8 cellular contexts compared by ENCODE assay signal in genomic region chrX:39162322-39162721, GRCh38.
DNase-seq lines count a peak whose midpoint lies in the region; ATAC-seq and TF ChIP-seq lines count a peak whose summit lies in the region.

No MANE protein-coding gene starts in this region.

- H3K4me3 ChIP-seq in CD4-positive, CD25-positive, alpha-beta regulatory T cell (ENCODE audit: low read depth, low read length), result no peak overlapping the region

- no peaks in the 10 kb centered on the region for H3K9me3 Mint-ChIP-seq in CD4-positive, CD25-positive, alpha-beta regulatory T cell
- peaks cover 20% of the 10 kb centered on the region for H3K9me3 Mint-ChIP-seq in progenitor cell of endocrine pancreas (ENCODE audit: low read depth)

- H3K4me3 Mint-ChIP-seq in CD4-positive, CD25-positive, alpha-beta regulatory T cell, result peak overlapping the region; percentile 27 to 85 (median 76)
- no peak overlapping the region for H3K4me3 Mint-ChIP-seq in progenitor cell of endocrine pancreas (ENCODE audit: low read depth)

- no peaks in the 10 kb centered on the region for H3K36me3 Mint-ChIP-seq in CD4-positive, CD25-positive, alpha-beta regulatory T cell
- H3K36me3 Mint-ChIP-seq in progenitor cell of endocrine pancreas (ENCODE audit: insufficient read depth), result no peaks in the 10 kb centered on the region

- H3K27ac Mint-ChIP-seq in CD4-positive, CD25-positive, alpha-beta regulatory T cell, result peak overlapping the region in 1 of 3 donors; percentile 84
- no peak overlapping the region for H3K27ac Mint-ChIP-seq in progenitor cell of endocrine pancreas

- H3K27me3 Mint-ChIP-seq in CD4-positive, CD25-positive, alpha-beta regulatory T cell, result no peaks in the 10 kb centered on the region
- peaks cover 39% of the 10 kb centered on the region for H3K27me3 Mint-ChIP-seq in progenitor cell of endocrine pancreas

- no peaks in the 10 kb centered on the region for H3K9me3 ChIP-seq in CD4-positive, CD25-positive, alpha-beta regulatory T cell (ENCODE audit: control insufficient read depth in 2 of 2, low read length in 2 of 2)

- ATAC-seq in CD4-positive, CD25-positive, alpha-beta regulatory T cell (ENCODE audit: low read depth in 2 of 2), result peak; percentile 52 to 68
- ATAC-seq in HG02623 (IDR thresholded peaks at IDR 0.05; ENCODE audit: unreplicated experiment), result no peak
- ATAC-seq in HG02973 (IDR thresholded peaks at IDR 0.05; ENCODE audit: unreplicated experiment), result no peak
- no peak for ATAC-seq in GM18511 (IDR thresholded peaks at IDR 0.05; ENCODE audit: unreplicated experiment)

- peak; percentile 48 for TF ChIP-seq CTCF in progenitor cell of endocrine pancreas (IDR thresholded peaks at IDR 0.05; ENCODE audit: unreplicated experiment)

- DNase-seq in CD4-positive, CD25-positive, alpha-beta regulatory T cell, result peak; percentile 11 to 40 (median 38)
- peak; percentile 53 to 59 for DNase-seq in activated CD4-positive, alpha-beta T cell treated with anti-CD3 and anti-CD28 coated beads for 4 hours
- peak; percentile 1 for DNase-seq in effector CD8-positive, alpha-beta T cell (lab: John Stamatoyannopoulos, UW)
- DNase-seq in progenitor cell of endocrine pancreas (ENCODE audit: low spot score, unreplicated experiment) (no peak), MV-4-11 (lab: John Stamatoyannopoulos, UW) (no peak)

- H3K4me1 ChIP-seq in CD4-positive, CD25-positive, alpha-beta regulatory T cell (ENCODE audit: control insufficient read depth, insufficient read depth, low read length, poor library complexity, severe bottlenecking), result peaks cover 10% of the 10 kb centered on the region

- H3K36me3 ChIP-seq in CD4-positive, CD25-positive, alpha-beta regulatory T cell (ENCODE audit: control insufficient read depth, insufficient read depth, low read length), result no peaks in the 10 kb centered on the region

- H3K27me3 ChIP-seq in CD4-positive, CD25-positive, alpha-beta regulatory T cell (ENCODE audit: control insufficient read depth, insufficient read depth, low read length), result no peaks in the 10 kb centered on the region

- peaks cover 0 to 22% (median 14%) of the 10 kb centered on the region in 4 donors for H3K4me1 Mint-ChIP-seq in CD4-positive, CD25-positive, alpha-beta regulatory T cell
- H3K4me1 Mint-ChIP-seq in progenitor cell of endocrine pancreas (ENCODE audit: low read depth), result peaks cover 7% of the 10 kb centered on the region

- no peak overlapping the region for H3K27ac ChIP-seq in CD4-positive, CD25-positive, alpha-beta regulatory T cell (ENCODE audit: insufficient read depth, low read length, poor library complexity, severe bottlenecking)

Comparison
In these comparisons a context has a peak if more than half of its experiments do, and no peak if none do; other contexts are left out.
1. ATAC-seq: peak in CD4-positive, CD25-positive, alpha-beta regulatory T cell (2 of 2); none in HG02623 (single experiment), HG02973 (single experiment) and GM18511 (single experiment).
2. DNase-seq: peak in CD4-positive, CD25-positive, alpha-beta regulatory T cell (3 of 3), activated CD4-positive, alpha-beta T cell treated with anti-CD3 and anti-CD28 coated beads for 4 hours (2 of 2) and effector CD8-positive, alpha-beta T cell (single experiment); none in progenitor cell of endocrine pancreas (single experiment) and MV-4-11 (single experiment).